25 cellular contexts compared by ENCODE assay signal in genomic region chr20:55174172-55174571, GRCh38.
DNase-seq lines count a peak whose midpoint lies in the region; ATAC-seq and TF ChIP-seq lines count a peak whose summit lies in the region.
"Had no signal": no experiment of that assay in that cellular context is flagged by ENCODE, and none has a peak within 500 bp of the region (broad histone marks: within the 10 kb centered on the region; RNA-seq: fewer than 3 reads in every experiment).

No MANE protein-coding gene starts in this region.

- peak; percentile 20 for DNase-seq in NCI-H146 (lab: John Stamatoyannopoulos, UW)
- no peak for DNase-seq in NCI-H146 treated with DMSO at 0.1 percent for 48 hours (lab: John Stamatoyannopoulos, UW; ENCODE audit: unreplicated experiment)
- peak; percentile 12 for DNase-seq in astrocyte of the hippocampus (ENCODE audit: low read depth, low spot score)
- DNase-seq in mucosa of descending colon: no peak
- no peak for DNase-seq in SKM-1 treated with dmso at 0.1 percent for 144 hours (lab: John Stamatoyannopoulos, UW; ENCODE audit: unreplicated experiment)
- DNase-seq in T-cell: no peak
- DNase-seq in NCI-H748 treated with DMSO at 0.1 percent for 48 hours (lab: John Stamatoyannopoulos, UW): no peak
- DNase-seq: Caco-2; CD8-positive, alpha-beta T cell; Kasumi-1; MM.1S; NCI-H187; NCI-H2081 treated with DMSO at 0.1 percent for 48 hours; NCI-H2171; NCI-H345; NCI-H510A treated with DMSO at 0.1 percent for 48 hours; NCI-H774; PC-3; Right ventricle myocardium superior had no signal

- no peaks in the 10 kb centered on the region for H3K27me3 ChIP-seq in subcutaneous abdominal adipose tissue (ENCODE audit: control insufficient read depth in 5 of 5, insufficient read depth in 4 of 5, low read length in 5 of 5)
- H3K27me3 ChIP-seq: SJSA1 had no signal

- H3K4me3 Mint-ChIP-seq in T-cell: no peak overlapping the region
- H3K4me3 Mint-ChIP-seq: B cell; CD8-positive, alpha-beta T cell had no signal

- H3K4me1 Mint-ChIP-seq in T-cell: no peaks in the 10 kb centered on the region
- H3K4me1 Mint-ChIP-seq: B cell had no signal

- intact Hi-C loops in mucosa of descending colon (cut with DNase I, micrococcal nuclease): no loop called here

- H3K27me3 Mint-ChIP-seq in T-cell: no peaks in the 10 kb centered on the region
- H3K27me3 Mint-ChIP-seq: B cell had no signal

- H3K9me3 ChIP-seq in mucosa of descending colon (no peaks in the 10 kb centered on the region), subcutaneous abdominal adipose tissue (ENCODE audit: control insufficient read depth in 5 of 5, low read length in 5 of 5) (no peaks in the 10 kb centered on the region)
- H3K9me3 ChIP-seq: Caco-2, SJSA1 had no signal

- no peaks in the 10 kb centered on the region for H3K36me3 Mint-ChIP-seq in T-cell
- H3K36me3 Mint-ChIP-seq: CD8-positive, alpha-beta T cell had no signal

- no peaks in the 10 kb centered on the region for H3K36me3 ChIP-seq in mucosa of descending colon (ENCODE audit: low read depth)
- H3K36me3 ChIP-seq in subcutaneous abdominal adipose tissue (ENCODE audit: control insufficient read depth in 5 of 5, insufficient read depth in 5 of 5, low read length in 5 of 5): no peaks in the 10 kb centered on the region
- H3K36me3 ChIP-seq: SJSA1 had no signal

- H3K27ac ChIP-seq in subcutaneous abdominal adipose tissue (ENCODE audit: low read depth, low read length): peak overlapping the region; percentile 62
- H3K27ac ChIP-seq: 22Rv1, C4-2B, SJSA1 had no signal

- no peak overlapping the region for H3K9ac ChIP-seq in subcutaneous abdominal adipose tissue (ENCODE audit: low read length in 5 of 5)

- ATAC-seq in mucosa of descending colon (peak; percentile 72), T-cell (replicated peaks in 1 of 4) (no peak)
- ATAC-seq: CD8-positive, alpha-beta T cell; HepG2; PC-3 had no signal

- no peak overlapping the region for H3K27ac Mint-ChIP-seq in T-cell
- H3K27ac Mint-ChIP-seq: B cell; CD8-positive, alpha-beta T cell had no signal

- no peaks in the 10 kb centered on the region for H3K4me1 ChIP-seq in mucosa of descending colon (ENCODE audit: low read depth)
- peaks cover 2 to 35% (median 20%) of the 10 kb centered on the region in 5 donors for H3K4me1 ChIP-seq in subcutaneous abdominal adipose tissue (ENCODE audit: control insufficient read depth in 5 of 5, insufficient read depth in 5 of 5, low read length in 5 of 5)
- H3K4me1 ChIP-seq: Caco-2, SJSA1 had no signal

- no peak overlapping the region for H3K4me3 ChIP-seq in mucosa of descending colon
- H3K4me3 ChIP-seq in subcutaneous abdominal adipose tissue (ENCODE audit: low read depth in 1 of 5, low read length in 5 of 5): no peak overlapping the region
- H3K4me3 ChIP-seq: SJSA1 had no signal

- CTCF ChIA-PET in T-cell (lab: Charles Lee): no interaction called here

- POLR2A ChIA-PET in T-cell (lab: Charles Lee): no interaction called here

- TF ChIP-seq CTCF in mucosa of descending colon (IDR thresholded peaks at IDR 0.05): no peak

- peaks cover 6 to 18% (median 17%) of the 10 kb centered on the region in 3 donors for H3K9me3 Mint-ChIP-seq in T-cell

Comparison
In these comparisons a context has a peak if more than half of its experiments do, and no peak if none do; other contexts are left out.
1. DNase-seq: peak in NCI-H146 (single experiment) and astrocyte of the hippocampus (single experiment); none in NCI-H146 treated with DMSO at 0.1 percent for 48 hours (single experiment), mucosa of descending colon (0 of 3), SKM-1 treated with dmso at 0.1 percent for 144 hours (single experiment), T-cell (0 of 34) and NCI-H748 treated with DMSO at 0.1 percent for 48 hours (single experiment).